Comparison of ENCODE assay signal across 8 cellular contexts in genomic region chr3:160857476-160857875, GRCh38.
"Had no signal": no experiment of that assay in that cellular context is flagged by ENCODE, and none has a peak within 500 bp of the region (broad histone marks: within the 10 kb centered on the region; RNA-seq: fewer than 3 reads in every experiment).

No MANE protein-coding gene starts in this region.

- H3K4me3 Mint-ChIP-seq: H9, HFFc6 had no signal

- H3K9me3 Mint-ChIP-seq: HFFc6 had no signal

- H3K27ac Mint-ChIP-seq: HFFc6 had no signal

- H3K36me3 ChIP-seq: HAP-1 had no signal

- H2AFZ ChIP-seq: GM23248 had no signal

- ATAC-seq: HCT116 had no signal

- H3K4me3 ChIP-seq: GM23248, HAP-1 had no signal

- DNase-seq: GM23248, GOT3, H7, H9, HCEC 1CT, HFFc6 had no signal

- H3K27ac ChIP-seq: GM23248 had no signal
